ENCODE assay signal across 15 cellular contexts in the genomic region with DNA sequence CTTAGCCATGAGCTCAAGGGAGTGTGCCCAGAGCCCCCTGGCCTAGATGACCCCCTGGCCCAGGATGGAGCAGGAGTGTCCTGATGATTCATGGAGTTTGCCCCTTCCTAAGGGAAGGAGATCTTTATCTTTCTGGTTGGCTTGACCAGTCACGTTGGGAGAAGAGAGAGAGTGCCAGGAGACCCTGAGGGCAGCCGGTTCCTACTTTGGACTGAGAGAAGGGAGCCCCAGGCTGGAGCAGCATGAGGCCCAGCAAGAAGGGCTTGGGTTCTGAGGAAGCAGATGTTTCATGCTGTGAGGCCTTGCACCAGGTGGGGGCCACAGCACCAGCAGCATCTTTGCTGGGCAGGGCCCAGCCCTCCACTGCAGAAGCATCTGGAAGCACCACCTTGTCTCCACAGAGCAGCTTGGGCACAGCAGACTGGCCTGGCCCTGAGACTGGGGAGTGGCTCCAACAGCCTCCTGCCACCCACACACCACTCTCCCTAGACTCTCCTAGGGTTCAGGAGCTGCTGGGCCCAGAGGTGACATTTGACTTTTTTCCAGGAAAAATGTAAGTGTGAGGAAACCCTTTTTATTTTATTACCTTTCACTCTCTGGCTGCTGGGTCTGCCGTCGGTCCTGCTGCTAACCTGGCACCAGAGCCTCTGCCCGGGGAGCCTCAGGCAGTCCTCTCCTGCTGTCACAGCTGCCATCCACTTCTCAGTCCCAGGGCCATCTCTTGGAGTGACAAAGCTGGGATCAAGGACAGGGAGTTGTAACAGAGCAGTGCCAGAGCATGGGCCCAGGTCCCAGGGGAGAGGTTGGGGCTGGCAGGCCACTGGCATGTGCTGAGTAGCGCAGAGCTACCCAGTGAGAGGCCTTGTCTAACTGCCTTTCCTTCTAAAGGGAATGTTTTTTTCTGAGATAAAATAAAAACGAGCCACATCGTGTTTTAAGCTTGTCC. TPM values are rescaled to one million over a fixed set of nuclear protein-coding genes. Genes with fewer than 3 reads are reported as not detected.
A peak's percentile ranks its signal among the peaks of the same experiment; 100 is the strongest.
DNase-seq lines count a peak whose midpoint lies in the region; ATAC-seq, FAIRE-seq and TF ChIP-seq lines count a peak whose summit lies in the region.
"Had no signal": no experiment of that assay in that cellular context is flagged by ENCODE, and none has a peak within 500 bp of the region (broad histone marks: within the 10 kb centered on the region; RNA-seq: fewer than 3 reads in every experiment).

No MANE protein-coding gene starts in this region.

- H3K9me3 ChIP-seq in A673 (ENCODE audit: low read depth, low read length, poor library complexity, severe bottlenecking) (no peaks in the 10 kb centered on the region), T-helper 17 cell (ENCODE audit: control insufficient read depth, low read length, poor library complexity, severe bottlenecking) (no peaks in the 10 kb centered on the region), kidney (ENCODE audit: control insufficient read depth in 1 of 2, low read length in 2 of 2) (no peaks in the 10 kb centered on the region), Caco-2 (no peaks in the 10 kb centered on the region)
- no peaks in the 10 kb centered on the region for H3K9me3 ChIP-seq in CD8-positive, alpha-beta T cell (ENCODE audit: low read length)
- H3K9me3 ChIP-seq: prostate gland had no signal

- H3K27ac Mint-ChIP-seq in CD8-positive, alpha-beta T cell, result peak overlapping the region; percentile 62
- H3K27ac Mint-ChIP-seq in T-helper 17 cell (peak overlapping the region; percentile 53), Caco-2 (ENCODE audit: unreplicated experiment) (no peak overlapping the region)

- no peak overlapping the region for H3K9ac ChIP-seq in kidney (ENCODE audit: low read length in 2 of 2)

- no peak overlapping the region for H3K4me3 Mint-ChIP-seq in CD8-positive, alpha-beta T cell
- H3K4me3 Mint-ChIP-seq in T-helper 17 cell (no peak overlapping the region), Caco-2 (ENCODE audit: unreplicated experiment) (no peak overlapping the region)
- H3K4me3 Mint-ChIP-seq: CD4-positive, alpha-beta memory T cell had no signal

- intact Hi-C loops in A673 (cut with micrococcal nuclease; ENCODE audit: unreplicated experiment), result no loop called here
- intact Hi-C loops in CD8-positive, alpha-beta T cell (cut with DNase I, micrococcal nuclease), result no loop called here
- intact Hi-C loops in kidney (cut with DNase I), result no loop called here
- intact Hi-C loops in Caco-2 (cut with micrococcal nuclease; ENCODE audit: unreplicated experiment), result no loop called here

- H3K9me3 Mint-ChIP-seq in CD8-positive, alpha-beta T cell, result no peaks in the 10 kb centered on the region
- H3K9me3 Mint-ChIP-seq in Caco-2 (ENCODE audit: unreplicated experiment), result no peaks in the 10 kb centered on the region
- H3K9me3 Mint-ChIP-seq: CD4-positive, alpha-beta memory T cell had no signal

- TF ChIP-seq CTCF in A673 (conservative IDR thresholded peaks at IDR 0.05; ENCODE audit: low read depth, low read length) (no peak), kidney (IDR thresholded peaks at IDR 0.05; ENCODE audit: borderline replicate concordance, extremely low read depth, insufficient read depth) (no peak), Caco-2 (IDR thresholded peaks at IDR 0.05; ENCODE audit: insufficient read depth in 1 of 2, low read depth in 1 of 2, low read length in 1 of 2, severe bottlenecking in 1 of 2, unreplicated experiment in 1 of 2) (no peak), foreskin keratinocyte (conservative IDR thresholded peaks at IDR 0.05) (no peak)
- TF ChIP-seq CTCF in CD8-positive, alpha-beta T cell (IDR thresholded peaks at IDR 0.05), result no peak

- H3K36me3 Mint-ChIP-seq in CD8-positive, alpha-beta T cell, result peaks cover 67% of the 10 kb centered on the region
- H3K36me3 Mint-ChIP-seq in T-helper 17 cell (ENCODE audit: low read depth), result peaks cover 8% of the 10 kb centered on the region
- H3K36me3 Mint-ChIP-seq in Caco-2 (ENCODE audit: insufficient read depth, unreplicated experiment), result peaks cover 13% of the 10 kb centered on the region

- H3K27ac ChIP-seq in A673 (ENCODE audit: low read depth, low read length, poor library complexity, severe bottlenecking) (peak overlapping the region; percentile 67), kidney (ENCODE audit: low read depth in 2 of 2, low read length in 2 of 2) (no peak overlapping the region), foreskin keratinocyte (no peak overlapping the region)
- no peak overlapping the region for H3K27ac ChIP-seq in CD8-positive, alpha-beta T cell (ENCODE audit: low read depth, low read length)
- H3K27ac ChIP-seq: prostate gland, RWPE1 had no signal

- DNase-seq in A673 (ENCODE audit: low spot score), result no peak
- DNase-seq in CD8-positive, alpha-beta T cell, result no peak
- no peak for DNase-seq in T-helper 17 cell
- DNase-seq in kidney, result peak; percentile 56
- DNase-seq in Caco-2, result no peak
- no peak for DNase-seq in NCI-H2029 (lab: John Stamatoyannopoulos, UW)
- no peak for DNase-seq in foreskin keratinocyte
- no peak for DNase-seq in HTR-8/SVneo (ENCODE audit: insufficient read length, low spot score)
- DNase-seq: CD4-positive, alpha-beta memory T cell; dermis blood vessel endothelial cell; NCI-H1092 treated with DMSO at 0.1 percent for 48 hours; NCI-H526 had no signal

- no peaks in the 10 kb centered on the region for H3K36me3 ChIP-seq in A673 (ENCODE audit: insufficient read depth, low read length, poor library complexity, severe bottlenecking)
- peaks cover 37% of the 10 kb centered on the region for H3K36me3 ChIP-seq in CD8-positive, alpha-beta T cell (ENCODE audit: insufficient read depth, low read length)
- H3K36me3 ChIP-seq in kidney (ENCODE audit: control insufficient read depth in 1 of 2, insufficient read depth in 2 of 2, low read length in 2 of 2), result peaks cover 3 to 4% of the 10 kb centered on the region in 2 donors
- peaks cover 3% of the 10 kb centered on the region for H3K36me3 ChIP-seq in Caco-2 (ENCODE audit: control insufficient read depth, insufficient read depth, low read length)
- H3K36me3 ChIP-seq: prostate gland had no signal

- H3K4me1 ChIP-seq in A673 (ENCODE audit: insufficient read depth, low read length, poor library complexity, severe bottlenecking) (peaks cover 30% of the 10 kb centered on the region), kidney (ENCODE audit: control insufficient read depth in 1 of 2, insufficient read depth in 1 of 2, low read depth in 1 of 2, low read length in 2 of 2) (peaks cover 0 to 2% of the 10 kb centered on the region in 2 donors), Caco-2 (no peaks in the 10 kb centered on the region), foreskin keratinocyte (no peaks in the 10 kb centered on the region)
- H3K4me1 ChIP-seq in CD8-positive, alpha-beta T cell (ENCODE audit: insufficient read depth, low read length), result peaks cover 49% of the 10 kb centered on the region
- H3K4me1 ChIP-seq: prostate gland had no signal

- peaks cover 66% of the 10 kb centered on the region for H3K4me1 Mint-ChIP-seq in CD8-positive, alpha-beta T cell (ENCODE audit: low read depth)
- H3K4me1 Mint-ChIP-seq in T-helper 17 cell (peaks cover 15% of the 10 kb centered on the region), Caco-2 (ENCODE audit: low read depth, unreplicated experiment) (no peaks in the 10 kb centered on the region)

- no peak overlapping the region for H3K4me3 ChIP-seq in A673 (ENCODE audit: low read depth, low read length, poor library complexity, severe bottlenecking)
- H3K4me3 ChIP-seq in CD8-positive, alpha-beta T cell (ENCODE audit: low read depth, low read length), result no peak overlapping the region
- H3K4me3 ChIP-seq in kidney (ENCODE audit: low read length in 2 of 2), result no peak overlapping the region
- H3K4me3 ChIP-seq in Caco-2 (ENCODE audit: low read depth, low read length), result no peak overlapping the region
- H3K4me3 ChIP-seq: prostate gland had no signal

- H3K27me3 ChIP-seq in A673 (replicated peaks; ENCODE audit: insufficient read depth, low read depth, low read length, poor library complexity), result no peaks in the 10 kb centered on the region
- no peaks in the 10 kb centered on the region for H3K27me3 ChIP-seq in CD8-positive, alpha-beta T cell (ENCODE audit: insufficient read depth, low read length)
- H3K27me3 ChIP-seq in Caco-2 (replicated peaks; ENCODE audit: control insufficient read depth, insufficient read depth, low read length), result no peaks in the 10 kb centered on the region
- H3K27me3 ChIP-seq in foreskin keratinocyte, result peaks cover 3% of the 10 kb centered on the region

- FAIRE-seq in kidney (lab: Jason Lieb, UNC) (no peak), HTR-8/SVneo (lab: Jason Lieb, UNC) (no peak)

- ATAC-seq in CD8-positive, alpha-beta T cell, result no peak
- ATAC-seq in T-helper 17 cell, result no peak
- ATAC-seq in foreskin keratinocyte, result no peak

- CTCF ChIA-PET in A673 (lab: Charles Lee) (interaction anchor here (0.5 kb wide), 1 partner anchor 61 kb away, joined by 3 read pairs; no protein-coding TSS in a partner anchor), Caco-2 (lab: Charles Lee) (no interaction called here)
- CTCF ChIA-PET in CD8-positive, alpha-beta T cell (lab: Charles Lee), result no interaction called here

- no peaks in the 10 kb centered on the region for H3K27me3 Mint-ChIP-seq in CD8-positive, alpha-beta T cell (ENCODE audit: low read depth)
- H3K27me3 Mint-ChIP-seq in T-helper 17 cell (no peaks in the 10 kb centered on the region), Caco-2 (ENCODE audit: insufficient read depth, unreplicated experiment) (no peaks in the 10 kb centered on the region)
- H3K27me3 Mint-ChIP-seq: CD4-positive, alpha-beta memory T cell had no signal

- POLR2A ChIA-PET in A673 (lab: Charles Lee; ENCODE audit: low non-redundant PET) (interaction anchor here (0.6 kb wide), 1 partner anchor 88 kb away, joined by 5 read pairs; no protein-coding TSS in a partner anchor), Caco-2 (lab: Charles Lee) (no interaction called here)
- POLR2A ChIA-PET in CD8-positive, alpha-beta T cell (lab: Charles Lee), result no interaction called here

- BruUV-seq in A673 (replicated peaks; lab: Mats Ljungman, UMichigan) (no TSS peak), Caco-2 (replicated peaks; lab: Mats Ljungman, UMichigan) (no TSS peak)

RNA-seq across cellular contexts. Expression of a gene that starts 14.3 kb away (rescaled TPM):
- total RNA-seq in A673 (2021), result 9.6 and 10.9 TPM in 2 replicates
- total RNA-seq in CD8-positive, alpha-beta T cell, result 10 to 100 TPM; 15.9 to 17.2 TPM
- 10 to 100 TPM; 20.4 to 22.0 TPM for total RNA-seq in T-helper 17 cell
- 6.9 TPM for total RNA-seq in kidney
- polyA plus RNA-seq in kidney (ENCODE audit: insufficient read depth, low read depth, low replicate concordance), result 6.1 TPM
- total RNA-seq in Caco-2 (2022), result 4.0 and 4.9 TPM in 2 replicates
- 0.25 and 0.44 TPM in 2 replicates for total RNA-seq in foreskin keratinocyte
- 0.19 and 0.32 TPM in 2 replicates for polyA plus RNA-seq in foreskin keratinocyte

RNA-seq across cellular contexts. Expression of a gene that starts 53.5 kb away (rescaled TPM):
- 0.11 and 0.35 TPM in 2 replicates for total RNA-seq in A673 (2021)
- total RNA-seq in CD8-positive, alpha-beta T cell, result 1 to 10 TPM; 3.4 to 3.7 TPM
- 1 to 10 TPM; 1.5 to 2.8 TPM for total RNA-seq in T-helper 17 cell
- 1.0 TPM for total RNA-seq in kidney
- polyA plus RNA-seq in kidney (ENCODE audit: insufficient read depth, low read depth, low replicate concordance), result 64.6 TPM
- 5.6 and 6.7 TPM in 2 replicates for total RNA-seq in Caco-2 (2022)
- total RNA-seq in foreskin keratinocyte, result not detected in 2 replicates
- not detected in 2 replicates for polyA plus RNA-seq in foreskin keratinocyte
- total RNA-seq: activated CD8-positive, alpha-beta memory T cell treated with anti-CD3 and anti-CD28 coated beads for 36 hours had no signal
- polyA plus RNA-seq: CD4-positive, alpha-beta memory T cell had no signal
